28 cellular contexts compared by ENCODE assay signal in genomic region chr7:120233338-120233737, GRCh38. TPM values are rescaled to one million over a fixed set of nuclear protein-coding genes. Genes with fewer than 3 reads are reported as not detected.
"Had no signal": no experiment of that assay in that cellular context is flagged by ENCODE, and none has a peak within 500 bp of the region (broad histone marks: within the 10 kb centered on the region; RNA-seq: fewer than 3 reads in every experiment).

No MANE protein-coding gene starts in this region.

- H3K36me3 Mint-ChIP-seq: naive thymus-derived CD4-positive, alpha-beta T cell; neural progenitor cell; stimulated activated effector memory CD8-positive, alpha-beta T cell treated with anti-CD3 and anti-CD28 coated beads, Interleukin-12 subunit alpha, Interleukin-12 subunit beta, amount 100 ng/mL, for 72 hours; type B pancreatic cell had no signal

- H3K4me3 Mint-ChIP-seq: dendritic cell treated with granulocyte-macrophage colony-stimulating factor and Interleukin-4, amounts not matched to agents 40 ng/mL and 50 ng/mL, for 4 days; endodermal cell; naive thymus-derived CD4-positive, alpha-beta T cell; nephron; neural progenitor cell; stimulated activated effector memory CD8-positive, alpha-beta T cell treated with anti-CD3 and anti-CD28 coated beads, Interleukin-12 subunit alpha, Interleukin-12 subunit beta, amount 100 ng/mL, for 72 hours; type B pancreatic cell had no signal

- H3K4me2 ChIP-seq: neural progenitor cell, smooth muscle cell had no signal

- H3K4me1 ChIP-seq: colonic mucosa, foreskin keratinocyte, gastroesophageal sphincter, heart right ventricle, left lung, neural progenitor cell, parathyroid adenoma, stomach, tibial artery had no signal

- H3K27me3 ChIP-seq: colonic mucosa, esophagus muscularis mucosa, foreskin keratinocyte, gastroesophageal sphincter, heart right ventricle, left lung, neural progenitor cell, stomach, tibial artery had no signal

- H3K4me3 ChIP-seq: colonic mucosa, esophagus muscularis mucosa, gastroesophageal sphincter, heart right ventricle, left lung, neural progenitor cell, smooth muscle cell, stomach, tibial artery had no signal

- H2AFZ ChIP-seq: parathyroid adenoma had no signal

- H3K27ac ChIP-seq: colonic mucosa, esophagus muscularis mucosa, foreskin keratinocyte, gastroesophageal sphincter, heart right ventricle, left lung, neural progenitor cell, parathyroid adenoma, stomach, tibial artery had no signal

- H3K36me3 ChIP-seq: colonic mucosa, esophagus muscularis mucosa, gastroesophageal sphincter, heart right ventricle, left lung, neural progenitor cell, stomach, tibial artery had no signal

- DNase-seq: colonic mucosa; effector CD8-positive, alpha-beta T cell; endodermal cell; foreskin keratinocyte; heart right ventricle; hippocampal formation; left cardiac atrium; left lung; mesendoderm; midbrain; naive thymus-derived CD4-positive, alpha-beta T cell; stimulated activated CD4-positive, alpha-beta T cell treated with anti-CD3 and anti-CD28 coated beads, Interleukin-2, amount 100 ng/mL, for 24 hours; stimulated activated CD4-positive, alpha-beta T cell treated with anti-CD3 and anti-CD28 coated beads, Interleukin-4, amount 100 ng/mL, for 24 hours; stimulated activated naive CD4-positive, alpha-beta T cell treated with Interleukin-2 at 50 U/mL for 16 hours; stomach; tibial artery had no signal

- H3K9ac ChIP-seq: neural progenitor cell, parathyroid adenoma had no signal

- FAIRE-seq: islet of Langerhans had no signal

- ATAC-seq: foreskin keratinocyte; gastroesophageal sphincter; heart right ventricle; left cardiac atrium; left lung; naive thymus-derived CD4-positive, alpha-beta T cell; sciatic nerve; stimulated activated effector memory CD8-positive, alpha-beta T cell treated with anti-CD3 and anti-CD28 coated beads, Interleukin-12 subunit alpha, Interleukin-12 subunit beta, amount 100 ng/mL, for 72 hours had no signal

- H3K9me3 Mint-ChIP-seq: neural progenitor cell had no signal

- H3K4me1 Mint-ChIP-seq: endodermal cell; naive thymus-derived CD4-positive, alpha-beta T cell; nephron; neural progenitor cell; stimulated activated effector memory CD8-positive, alpha-beta T cell treated with anti-CD3 and anti-CD28 coated beads, Interleukin-12 subunit alpha, Interleukin-12 subunit beta, amount 100 ng/mL, for 72 hours had no signal

- H3K9me3 ChIP-seq: colonic mucosa, esophagus muscularis mucosa, gastroesophageal sphincter, stomach, tibial artery had no signal

- H3K27me3 Mint-ChIP-seq: dendritic cell treated with granulocyte-macrophage colony-stimulating factor and Interleukin-4, amounts not matched to agents 40 ng/mL and 50 ng/mL, for 4 days; naive thymus-derived CD4-positive, alpha-beta T cell; progenitor cell of endocrine pancreas; type B pancreatic cell had no signal

- H3K27ac Mint-ChIP-seq: dendritic cell treated with granulocyte-macrophage colony-stimulating factor and Interleukin-4, amounts not matched to agents 40 ng/mL and 50 ng/mL, for 4 days; endodermal cell; naive thymus-derived CD4-positive, alpha-beta T cell; nephron; neural progenitor cell; progenitor cell of endocrine pancreas; stimulated activated effector memory CD8-positive, alpha-beta T cell treated with anti-CD3 and anti-CD28 coated beads, Interleukin-12 subunit alpha, Interleukin-12 subunit beta, amount 100 ng/mL, for 72 hours; type B pancreatic cell had no signal

RNA-seq across cellular contexts. Expression of gene KCND2, which starts 39.6 kb away (rescaled TPM):
- total RNA-seq: foreskin keratinocyte; naive thymus-derived CD4-positive, alpha-beta T cell had no signal
- polyA plus RNA-seq: foreskin keratinocyte; heart right ventricle; naive thymus-derived CD4-positive, alpha-beta T cell had no signal
